16 cellular contexts compared by ENCODE assay signal in the genomic region with DNA sequence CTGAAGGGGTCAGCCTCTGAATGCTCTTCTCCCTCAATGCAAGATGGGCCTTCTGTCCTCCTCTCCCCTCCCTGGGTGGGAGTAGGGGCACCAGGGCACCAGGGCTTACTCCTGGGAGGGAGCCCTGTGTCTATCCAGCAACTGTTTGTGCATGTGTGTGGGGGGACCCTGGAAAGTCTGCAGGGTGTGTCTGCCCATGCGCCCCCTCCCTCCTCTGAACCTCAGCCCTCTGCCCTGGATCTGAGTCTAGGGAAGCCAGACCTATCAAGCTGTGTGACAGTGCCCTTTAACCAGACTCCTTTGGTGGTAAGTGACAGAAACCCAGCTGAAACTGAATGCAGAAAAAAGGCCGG.
DNase-seq lines count a peak whose midpoint lies in the region; ATAC-seq and TF ChIP-seq lines count a peak whose summit lies in the region.
"Had no signal": no experiment of that assay in that cellular context is flagged by ENCODE, and none has a peak within 500 bp of the region (broad histone marks: within the 10 kb centered on the region; RNA-seq: fewer than 3 reads in every experiment).

No MANE protein-coding gene starts in this region.

- no peaks in the 10 kb centered on the region for H3K36me3 ChIP-seq in H7 (replicated peaks; ENCODE audit: control insufficient read depth, insufficient read depth, low read length)
- H3K36me3 ChIP-seq: HAP-1 had no signal

- H3K4me3 ChIP-seq in H7 (ENCODE audit: insufficient read depth, low read depth, low read length), result no peak overlapping the region
- H3K4me3 ChIP-seq: GM23338, HAP-1 had no signal

- H3K36me3 Mint-ChIP-seq in osteocyte (ENCODE audit: unreplicated experiment), result no peaks in the 10 kb centered on the region
- H3K36me3 Mint-ChIP-seq: CD4-positive, CD25-positive, alpha-beta regulatory T cell; CD8-positive, alpha-beta memory T cell had no signal

- no peaks in the 10 kb centered on the region for H3K27me3 Mint-ChIP-seq in osteocyte (ENCODE audit: unreplicated experiment)

- DNase-seq in H7 (peak; percentile 13), islet precursor cell (peak; percentile 22), osteocyte (ENCODE audit: extremely low spot score, unreplicated experiment) (peak; percentile 59), SKM-1 (lab: John Stamatoyannopoulos, UW; ENCODE audit: unreplicated experiment) (no peak), COLO668 (lab: John Stamatoyannopoulos, UW; ENCODE audit: unreplicated experiment) (no peak)
- DNase-seq: Calu3; CD4-positive, CD25-positive, alpha-beta regulatory T cell; CD8-positive, alpha-beta memory T cell; COR-L47; DMS53; DMS79 treated with DMSO at 0.1 percent for 48 hours; GF-D8; HFFc6 had no signal

- peaks cover 7% of the 10 kb centered on the region for H3K9me3 Mint-ChIP-seq in osteocyte (ENCODE audit: unreplicated experiment)

- ATAC-seq in HG03025 (IDR thresholded peaks at IDR 0.05; ENCODE audit: low FRiP score, unreplicated experiment), result no peak
- ATAC-seq: GM23338 had no signal

- H3K4me1 Mint-ChIP-seq in osteocyte (ENCODE audit: unreplicated experiment), result no peaks in the 10 kb centered on the region
- H3K4me1 Mint-ChIP-seq: GM23338 had no signal

- no peak for TF ChIP-seq CTCF in osteocyte (IDR thresholded peaks at IDR 0.05)

- H3K27ac Mint-ChIP-seq in osteocyte (ENCODE audit: unreplicated experiment), result no peak overlapping the region
- H3K27ac Mint-ChIP-seq: CD4-positive, CD25-positive, alpha-beta regulatory T cell; CD8-positive, alpha-beta memory T cell; GM23338; HFFc6 had no signal

- H3K4me3 Mint-ChIP-seq in osteocyte (ENCODE audit: unreplicated experiment), result no peak overlapping the region
- H3K4me3 Mint-ChIP-seq: CD4-positive, CD25-positive, alpha-beta regulatory T cell; CD8-positive, alpha-beta memory T cell; GM23338; HFFc6 had no signal

- no peaks in the 10 kb centered on the region for H3K27me3 ChIP-seq in H7 (ENCODE audit: control insufficient read depth, insufficient read depth, low read length)

Comparison
In these comparisons a context has a peak if more than half of its experiments do, and no peak if none do; other contexts are left out.
1. DNase-seq: peak in H7 (single experiment), islet precursor cell (single experiment) and osteocyte (single experiment); none in SKM-1 (single experiment) and COLO668 (single experiment).